In the genomic region with DNA sequence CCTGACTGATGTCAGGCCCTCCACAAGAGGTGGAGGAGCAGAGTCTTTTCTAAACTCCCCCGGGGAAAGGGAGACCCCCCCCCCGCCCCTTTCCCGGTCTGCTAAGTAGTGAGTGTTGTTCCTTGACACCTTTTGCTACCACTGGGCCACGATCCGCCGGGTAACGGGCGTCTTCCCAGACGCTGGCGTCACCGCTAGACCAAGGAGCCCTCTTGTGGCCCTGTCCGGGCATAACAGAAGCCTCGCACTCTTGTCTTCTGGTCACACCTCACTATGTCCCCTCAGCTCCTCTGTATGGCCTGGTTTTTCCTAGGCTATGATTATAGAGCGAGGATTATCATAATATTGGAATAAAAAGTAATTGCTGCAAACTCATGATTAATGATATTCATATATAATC, we compare ENCODE assay signal across 8 cellular contexts. TPM values are rescaled to one million over a fixed set of nuclear protein-coding genes. Genes with fewer than 3 reads are reported as not detected.
DNase-seq lines count a peak whose midpoint lies in the region; ATAC-seq and TF ChIP-seq lines count a peak whose summit lies in the region.
"Not testable (repeated sequence)": the region's sequence is repeated elsewhere in the genome, so short reads cannot be mapped to it uniquely, and the experiment has no call there.

No MANE protein-coding gene starts in this region.

- not testable (repeated sequence) for H2BK120ac ChIP-seq in H9 (ENCODE audit: low read depth, low read length, poor library complexity, severe bottlenecking)

- H2BK15ac ChIP-seq in H9 (ENCODE audit: low read depth, low read length) = not testable (repeated sequence)

- H3K27ac ChIP-seq in H9 (ENCODE audit: insufficient read length, low read depth, low read length); ascending aorta: not testable (repeated sequence)

- H3K4me1 ChIP-seq in H9 (ENCODE audit: insufficient read depth, low read length) = not testable (repeated sequence)
- peaks cover 0 to 14% of the 10 kb centered on the region in 2 donors for H3K4me1 ChIP-seq in ascending aorta

- TF ChIP-seq CTCF in AG10803 (conservative IDR thresholded peaks at IDR 0.05; ENCODE audit: low read length) (peak; percentile 70), H9 (conservative IDR thresholded peaks at IDR 0.05) (peak; percentile 72), ascending aorta (IDR thresholded peaks at IDR 0.05) (peak; percentile 41 to 75 (median 62))

- H2BK20ac ChIP-seq in H9 (ENCODE audit: low read depth, low read length, poor library complexity, severe bottlenecking) = not testable (repeated sequence)

- not testable (repeated sequence) for H4K5ac ChIP-seq in H9 (ENCODE audit: insufficient read length, low read depth, low read length)

- H3K36me3 ChIP-seq in ascending aorta = not testable (repeated sequence)

- H3K4me2 ChIP-seq in H9 (ENCODE audit: insufficient read depth, insufficient read length, low read length) = not testable (repeated sequence)

- H3K9ac ChIP-seq in H9 (ENCODE audit: extremely low read depth, insufficient read length, low read length) = not testable (repeated sequence)

- not testable (repeated sequence) for H2AFZ ChIP-seq in H9 (ENCODE audit: low read length)

- H3K27me3 ChIP-seq in H9 (ENCODE audit: insufficient read depth, low read length); ascending aorta: not testable (repeated sequence)

- not testable (repeated sequence) for H3K9me3 Mint-ChIP-seq in H9, naive B cell

- not testable (repeated sequence) for H3K18ac ChIP-seq in H9 (ENCODE audit: insufficient read length, low read depth, low read length)

- not testable (repeated sequence) for H3K23ac ChIP-seq in H9 (ENCODE audit: insufficient read length, low read depth, low read length)

- H3K27me3 Mint-ChIP-seq in H9 (ENCODE audit: low read depth); naive B cell: not testable (repeated sequence)

- not testable (repeated sequence) for H2BK5ac ChIP-seq in H9 (ENCODE audit: insufficient read length, low read length)

- H4K91ac ChIP-seq in H9 (ENCODE audit: insufficient read length, low read depth, low read length) = not testable (repeated sequence)

- not testable (repeated sequence) for H3K4me3 Mint-ChIP-seq in H9
- H3K4me3 Mint-ChIP-seq in naive B cell = peak overlapping the region in 6 of 8 donors; percentile 24 to 65 (median 42)

- not testable (repeated sequence) for H2AK5ac ChIP-seq in H9 (ENCODE audit: insufficient read length, low read length)

- H4K20me1 ChIP-seq in H9 (ENCODE audit: control insufficient read depth, insufficient read depth, insufficient read length) = not testable (repeated sequence)

- not testable (repeated sequence) for H3K23me2 ChIP-seq in H9 (ENCODE audit: insufficient read length, low read depth, low read length, poor library complexity, severe bottlenecking)

- not testable (repeated sequence) for H3K79me2 ChIP-seq in H9 (ENCODE audit: insufficient read depth, low read length)

- H3K4ac ChIP-seq in H9 (ENCODE audit: low read depth, low read length) = not testable (repeated sequence)

- H3K27ac Mint-ChIP-seq in H9 = not testable (repeated sequence)
- H3K27ac Mint-ChIP-seq in naive B cell = peak overlapping the region in 5 of 6 donors; percentile 21 to 94 (median 58)

- ATAC-seq in naive B cell (ENCODE audit: low read depth in 2 of 2) = not testable (repeated sequence)

- H3K36me3 Mint-ChIP-seq in H9 (ENCODE audit: insufficient read depth in 1 of 3, low read depth in 3 of 3) = not testable (repeated sequence)
- peaks cover 0 to 11% of the 10 kb centered on the region in 2 donors for H3K36me3 Mint-ChIP-seq in naive B cell

- H2BK12ac ChIP-seq in H9 (ENCODE audit: insufficient read length, low read depth, low read length) = not testable (repeated sequence)

- not testable (repeated sequence) for H3K56ac ChIP-seq in H9 (ENCODE audit: insufficient read length, low read depth, low read length)

- intact Hi-C loops in ascending aorta (cut with DNase I) = loop anchor here (5.0 to 10.0 kb wide), 3 partner anchors 107 to 1265 kb away; a partner anchor contains a TSS

- H3T11ph ChIP-seq in H9 (ENCODE audit: low read length) = not testable (repeated sequence)

- peaks cover 12 to 22% of the 10 kb centered on the region in 2 experiments for H3K4me1 Mint-ChIP-seq in H9
- peaks cover 13 to 33% (median 25%) of the 10 kb centered on the region in 3 donors for H3K4me1 Mint-ChIP-seq in naive B cell

- WGBS in H9 (ENCODE audit: extremely low coverage, insufficient read length, low lambda C conversion rate) = no CpG with 5 or more reads among the region's 14 CpGs

- not testable (repeated sequence) for H3K79me1 ChIP-seq in H9 (ENCODE audit: insufficient read depth, low read depth, low read length, poor library complexity, severe bottlenecking)

- not testable (repeated sequence) for H3K14ac ChIP-seq in H9 (ENCODE audit: insufficient read depth, low read length)

- not testable (repeated sequence) for H3K4me3 ChIP-seq in AG10803 (ENCODE audit: low read length)
- peak overlapping the region in 1 of 2 donors; percentile 38 for H3K4me3 ChIP-seq in ascending aorta

- not testable (repeated sequence) for H4K8ac ChIP-seq in H9 (replicated peaks; ENCODE audit: insufficient read length, low read depth, low read length)

- peak; percentile 44 for DNase-seq in AG10803 (ENCODE audit: low read depth)
- peak; percentile 70 for DNase-seq in H9
- peak; percentile 16 for DNase-seq in NOMO-1 treated with DMSO at 0.1 percent for 48 hours (lab: John Stamatoyannopoulos, UW; ENCODE audit: unreplicated experiment)
- peak; percentile 54 for DNase-seq in activated CD4-positive, alpha-beta T cell treated with anti-CD3 and anti-CD28 coated beads for 24 hours (ENCODE audit: low read depth in 2 of 2)
- DNase-seq in ascending aorta (ENCODE audit: low spot score in 2 of 2) = peak in 1 of 2 donors; percentile 81
- DNase-seq in globus pallidus (ENCODE audit: low spot score) = peak; percentile 39
- peak; percentile 42 for DNase-seq in naive B cell
- peak; percentile 33 to 67 (median 37) for DNase-seq in stimulated activated CD4-positive, alpha-beta T cell treated with anti-CD3 and anti-CD28 coated beads, TNF-alpha, amount 100 ng/mL, for 24 hours (ENCODE audit: low read depth in 3 of 3)

- not testable (repeated sequence) for H3K9me3 ChIP-seq in H9 (ENCODE audit: control insufficient read depth, low read depth, low read length); ascending aorta

RNA-seq across cellular contexts. Expression of a gene that starts 12.3 kb away (rescaled TPM):
- total RNA-seq in H9 (2021) = 38.8 and 39.9 TPM in 2 replicates
- 10.5 TPM for total RNA-seq in ascending aorta
- 10 to 100 TPM; 18.3 to 27.5 (median 22.3) TPM for polyA plus RNA-seq in naive B cell (ENCODE audit: low read depth in 6 of 6)

RNA-seq across cellular contexts. Expression of a gene that starts 50.0 kb away (rescaled TPM):
- total RNA-seq in H9 (2021) (3.6 and 5.0 TPM in 2 replicates), ascending aorta (not detected)
- polyA plus RNA-seq in naive B cell (ENCODE audit: low read depth in 6 of 6) = under 1 TPM in 1 of 6 donors, not detected in 5; 0.36 TPM
